Comparison of ENCODE assay signal across 1 cellular context in the genomic region with DNA sequence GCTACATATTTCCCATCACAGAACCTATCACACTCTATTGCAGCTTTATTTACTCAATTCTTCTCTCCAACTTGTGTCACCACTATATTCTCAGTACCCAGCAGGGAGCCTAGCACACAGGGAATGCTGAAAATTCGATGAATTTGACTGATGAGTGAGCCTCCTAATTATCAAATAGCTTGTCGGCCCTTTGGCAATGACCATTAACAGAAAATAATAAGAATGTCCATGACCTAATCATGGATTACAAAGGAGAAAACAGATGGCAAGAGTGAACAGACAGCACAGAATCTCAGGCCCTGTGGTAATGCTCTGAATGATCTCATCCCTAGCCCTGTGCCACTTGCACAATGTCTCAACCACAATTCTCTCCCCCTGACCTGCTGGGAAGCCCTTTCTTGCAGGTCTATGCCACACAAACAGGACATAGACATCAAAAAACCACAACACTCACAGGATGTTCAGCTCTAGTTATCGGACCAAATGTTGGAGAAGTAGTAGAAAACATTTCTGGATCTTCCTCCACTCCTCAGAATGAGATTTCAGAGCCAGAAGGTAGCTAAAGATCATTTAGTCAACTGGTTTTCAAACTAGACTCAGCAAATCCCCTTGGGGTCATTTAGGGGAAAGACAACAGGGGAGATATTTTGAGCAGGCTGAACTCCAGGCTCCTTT.
TF ChIP-seq lines count a peak whose summit lies in the region.

No MANE protein-coding gene starts in this region.

TF ChIP-seq in HEK293, 187 proteins besides CTCF, POLR2A, EP300 and RAD21 (continued from another document and continues in another):
- TF ChIP-seq, protein P1, sequence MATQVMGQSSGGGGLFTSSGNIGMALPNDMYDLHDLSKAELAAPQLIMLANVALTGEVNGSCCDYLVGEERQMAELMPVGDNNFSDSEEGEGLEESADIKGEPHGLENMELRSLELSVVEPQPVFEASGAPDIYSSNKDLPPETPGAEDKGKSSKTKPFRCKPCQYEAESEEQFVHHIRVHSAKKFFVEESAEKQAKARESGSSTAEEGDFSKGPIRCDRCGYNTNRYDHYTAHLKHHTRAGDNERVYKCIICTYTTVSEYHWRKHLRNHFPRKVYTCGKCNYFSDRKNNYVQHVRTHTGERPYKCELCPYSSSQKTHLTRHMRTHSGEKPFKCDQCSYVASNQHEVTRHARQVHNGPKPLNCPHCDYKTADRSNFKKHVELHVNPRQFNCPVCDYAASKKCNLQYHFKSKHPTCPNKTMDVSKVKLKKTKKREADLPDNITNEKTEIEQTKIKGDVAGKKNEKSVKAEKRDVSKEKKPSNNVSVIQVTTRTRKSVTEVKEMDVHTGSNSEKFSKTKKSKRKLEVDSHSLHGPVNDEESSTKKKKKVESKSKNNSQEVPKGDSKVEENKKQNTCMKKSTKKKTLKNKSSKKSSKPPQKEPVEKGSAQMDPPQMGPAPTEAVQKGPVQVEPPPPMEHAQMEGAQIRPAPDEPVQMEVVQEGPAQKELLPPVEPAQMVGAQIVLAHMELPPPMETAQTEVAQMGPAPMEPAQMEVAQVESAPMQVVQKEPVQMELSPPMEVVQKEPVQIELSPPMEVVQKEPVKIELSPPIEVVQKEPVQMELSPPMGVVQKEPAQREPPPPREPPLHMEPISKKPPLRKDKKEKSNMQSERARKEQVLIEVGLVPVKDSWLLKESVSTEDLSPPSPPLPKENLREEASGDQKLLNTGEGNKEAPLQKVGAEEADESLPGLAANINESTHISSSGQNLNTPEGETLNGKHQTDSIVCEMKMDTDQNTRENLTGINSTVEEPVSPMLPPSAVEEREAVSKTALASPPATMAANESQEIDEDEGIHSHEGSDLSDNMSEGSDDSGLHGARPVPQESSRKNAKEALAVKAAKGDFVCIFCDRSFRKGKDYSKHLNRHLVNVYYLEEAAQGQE (tag by site-specific recombination; IDR thresholded peaks at IDR 0.05), result no peak
- TF ChIP-seq ZNF501 (tag by site-specific recombination; IDR thresholded peaks at IDR 0.05) (no peak), ZFP37 (tag by site-specific recombination; IDR thresholded peaks at IDR 0.05) (no peak), TSHZ1 (tag by site-specific recombination; IDR thresholded peaks at IDR 0.05; ENCODE audit: borderline replicate concordance) (no peak), ZNF621 (tag by site-specific recombination; IDR thresholded peaks at IDR 0.05) (no peak), ZNF354C (tag by site-specific recombination; IDR thresholded peaks at IDR 0.05; ENCODE audit: borderline replicate concordance, low read depth) (no peak), ZNF548 (tag by site-specific recombination; IDR thresholded peaks at IDR 0.05) (no peak), YY2 (tag by site-specific recombination; IDR thresholded peaks at IDR 0.05) (no peak), AEBP2 (tag by site-specific recombination; IDR thresholded peaks at IDR 0.05; ENCODE audit: borderline replicate concordance) (no peak), ZNF660 (tag by site-specific recombination; IDR thresholded peaks at IDR 0.05) (peak; percentile 59; the same call in 1 of the 2 replicates), HOXC10 (CRISPR knock-in tag; IDR thresholded peaks at IDR 0.05) (no peak), ZNF202 (tag by site-specific recombination; IDR thresholded peaks at IDR 0.05; ENCODE audit: borderline replicate concordance) (no peak), ZNF311 (tag by site-specific recombination; IDR thresholded peaks at IDR 0.05; ENCODE audit: borderline replicate concordance) (no peak), GLI4 (tag by site-specific recombination; IDR thresholded peaks at IDR 0.05) (no peak), ZNF664 (tag by site-specific recombination; IDR thresholded peaks at IDR 0.05) (no peak), FEZF1 (tag by site-specific recombination; IDR thresholded peaks at IDR 0.05) (no peak), ZNF362 (tag by site-specific recombination; IDR thresholded peaks at IDR 0.05) (no peak), ZBTB10 (tag by site-specific recombination; IDR thresholded peaks at IDR 0.05) (no peak), ZNF629 (tag by site-specific recombination; IDR thresholded peaks at IDR 0.05) (peak; percentile 84), ZSCAN16 (tag by site-specific recombination; IDR thresholded peaks at IDR 0.05) (no peak), WT1 (tag by site-specific recombination; IDR thresholded peaks at IDR 0.05) (peak; percentile 20; the same call in 1 of the 2 replicates), ZNF473 (tag by site-specific recombination; IDR thresholded peaks at IDR 0.05) (no peak), ZNF335 (tag by site-specific recombination; conservative IDR thresholded peaks at IDR 0.05) (peak; percentile 27; the same call in 1 of the 2 replicates), ZNF585B (tag by site-specific recombination; IDR thresholded peaks at IDR 0.05) (no peak), ZNF776 (tag by site-specific recombination; IDR thresholded peaks at IDR 0.05; ENCODE audit: borderline replicate concordance) (no peak), ZNF19 (tag by site-specific recombination; IDR thresholded peaks at IDR 0.05; ENCODE audit: low read depth) (no peak), PRDM2 (tag by site-specific recombination; IDR thresholded peaks at IDR 0.05; ENCODE audit: borderline replicate concordance) (no peak), ZNF555 (tag by site-specific recombination; conservative IDR thresholded peaks at IDR 0.05) (no peak), ZNF558 (tag by site-specific recombination; IDR thresholded peaks at IDR 0.05) (no peak; the same call in 1 of the 2 replicates), ZNF623 (tag by site-specific recombination; IDR thresholded peaks at IDR 0.05) (no peak)
- TF ChIP-seq, protein P2, sequence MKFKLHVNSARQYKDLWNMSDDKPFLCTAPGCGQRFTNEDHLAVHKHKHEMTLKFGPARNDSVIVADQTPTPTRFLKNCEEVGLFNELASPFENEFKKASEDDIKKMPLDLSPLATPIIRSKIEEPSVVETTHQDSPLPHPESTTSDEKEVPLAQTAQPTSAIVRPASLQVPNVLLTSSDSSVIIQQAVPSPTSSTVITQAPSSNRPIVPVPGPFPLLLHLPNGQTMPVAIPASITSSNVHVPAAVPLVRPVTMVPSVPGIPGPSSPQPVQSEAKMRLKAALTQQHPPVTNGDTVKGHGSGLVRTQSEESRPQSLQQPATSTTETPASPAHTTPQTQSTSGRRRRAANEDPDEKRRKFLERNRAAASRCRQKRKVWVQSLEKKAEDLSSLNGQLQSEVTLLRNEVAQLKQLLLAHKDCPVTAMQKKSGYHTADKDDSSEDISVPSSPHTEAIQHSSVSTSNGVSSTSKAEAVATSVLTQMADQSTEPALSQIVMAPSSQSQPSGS (tag by site-specific recombination; IDR thresholded peaks at IDR 0.05; ENCODE audit: low read depth), result peak; percentile 85
- TF ChIP-seq, protein P3, sequence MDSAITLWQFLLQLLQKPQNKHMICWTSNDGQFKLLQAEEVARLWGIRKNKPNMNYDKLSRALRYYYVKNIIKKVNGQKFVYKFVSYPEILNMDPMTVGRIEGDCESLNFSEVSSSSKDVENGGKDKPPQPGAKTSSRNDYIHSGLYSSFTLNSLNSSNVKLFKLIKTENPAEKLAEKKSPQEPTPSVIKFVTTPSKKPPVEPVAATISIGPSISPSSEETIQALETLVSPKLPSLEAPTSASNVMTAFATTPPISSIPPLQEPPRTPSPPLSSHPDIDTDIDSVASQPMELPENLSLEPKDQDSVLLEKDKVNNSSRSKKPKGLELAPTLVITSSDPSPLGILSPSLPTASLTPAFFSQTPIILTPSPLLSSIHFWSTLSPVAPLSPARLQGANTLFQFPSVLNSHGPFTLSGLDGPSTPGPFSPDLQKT (IDR thresholded peaks at IDR 0.05; ENCODE audit: borderline replicate concordance, low read depth, low read length), result no peak
